17 cellular contexts compared by ENCODE assay signal in the genomic region with DNA sequence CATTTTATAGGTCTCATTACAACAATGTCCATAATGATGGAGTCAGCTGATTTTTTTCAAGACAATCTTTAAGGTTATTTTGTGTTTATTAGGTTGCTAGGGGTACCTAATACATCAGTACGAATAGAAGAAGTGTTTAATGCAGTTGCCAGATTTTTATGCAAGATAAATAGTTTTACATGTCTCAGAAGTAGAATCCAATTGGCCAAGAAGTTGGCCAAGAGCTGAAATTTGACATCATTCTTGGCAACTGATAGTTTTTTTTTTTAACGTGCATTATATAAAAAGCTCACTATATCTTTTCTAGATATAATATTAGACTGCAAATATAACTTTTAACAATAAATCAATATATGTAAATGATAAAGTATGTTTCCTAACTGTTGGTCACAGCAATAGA.
"Had no signal": no experiment of that assay in that cellular context is flagged by ENCODE, and none has a peak within 500 bp of the region (broad histone marks: within the 10 kb centered on the region; RNA-seq: fewer than 3 reads in every experiment).

No MANE protein-coding gene starts in this region.

- H3K36me3 ChIP-seq: adrenal gland, esophagus muscularis mucosa, gastrocnemius medialis, pancreas, suprapubic skin, upper lobe of left lung had no signal

- H3K27me3 ChIP-seq: adrenal gland, body of pancreas, esophagus muscularis mucosa, gastrocnemius medialis, pancreas, suprapubic skin, upper lobe of left lung had no signal

- DNase-seq: activated B cell treated with CpG ODN at 0.5 μM for 24 hours; activated CD4-positive, alpha-beta T cell treated with anti-CD3 and anti-CD28 coated beads, Interleukin-2, amount 10 ng/mL, durations not matched to agents 24 days and 14 days; activated naive CD4-positive, alpha-beta T cell treated with anti-CD3 and anti-CD28 coated beads, Interleukin-2, amount 50 U/mL, for 16 hours; cerebellar nuclear complex; hippocampal formation; kidney glomerular epithelial cell; midbrain; pancreas; stimulated activated CD4-positive, alpha-beta T cell treated with anti-CD3 and anti-CD28 coated beads, Interleukin-4, amount 100 ng/mL, for 1 hour had no signal

- H3K4me1 ChIP-seq: adrenal gland, body of pancreas, pancreas had no signal

- H3K4me3 ChIP-seq: adrenal gland, body of pancreas, esophagus muscularis mucosa, gastrocnemius medialis, pancreas, suprapubic skin, upper lobe of left lung had no signal

- FAIRE-seq: endometrium, pancreas, TTC549 had no signal

- H3K27ac ChIP-seq: adrenal gland, body of pancreas, pancreas, suprapubic skin, upper lobe of left lung had no signal

- H3K9me3 ChIP-seq: adrenal gland, body of pancreas, esophagus muscularis mucosa, gastrocnemius medialis, pancreas, suprapubic skin, upper lobe of left lung had no signal
